ENCODE assay signal across 8 cellular contexts in genomic region chr18:32772580-32773186, GRCh38. TPM values are rescaled to one million over a fixed set of nuclear protein-coding genes. Genes with fewer than 3 reads are reported as not detected.
DNase-seq lines count a peak whose midpoint lies in the region; ATAC-seq and TF ChIP-seq lines count a peak whose summit lies in the region.

A gene with protein sequence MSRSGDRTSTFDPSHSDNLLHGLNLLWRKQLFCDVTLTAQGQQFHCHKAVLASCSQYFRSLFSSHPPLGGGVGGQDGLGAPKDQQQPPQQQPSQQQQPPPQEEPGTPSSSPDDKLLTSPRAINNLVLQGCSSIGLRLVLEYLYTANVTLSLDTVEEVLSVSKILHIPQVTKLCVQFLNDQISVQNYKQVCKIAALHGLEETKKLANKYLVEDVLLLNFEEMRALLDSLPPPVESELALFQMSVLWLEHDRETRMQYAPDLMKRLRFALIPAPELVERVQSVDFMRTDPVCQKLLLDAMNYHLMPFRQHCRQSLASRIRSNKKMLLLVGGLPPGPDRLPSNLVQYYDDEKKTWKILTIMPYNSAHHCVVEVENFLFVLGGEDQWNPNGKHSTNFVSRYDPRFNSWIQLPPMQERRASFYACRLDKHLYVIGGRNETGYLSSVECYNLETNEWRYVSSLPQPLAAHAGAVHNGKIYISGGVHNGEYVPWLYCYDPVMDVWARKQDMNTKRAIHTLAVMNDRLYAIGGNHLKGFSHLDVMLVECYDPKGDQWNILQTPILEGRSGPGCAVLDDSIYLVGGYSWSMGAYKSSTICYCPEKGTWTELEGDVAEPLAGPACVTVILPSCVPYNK (minus strand): TSS chr18:32773023. CDS start chr18:32770591, 2,432 bp downstream.

- no peak for TF ChIP-seq CTCF in progenitor cell of endocrine pancreas (IDR thresholded peaks at IDR 0.05; ENCODE audit: unreplicated experiment)

- H3K9me3 Mint-ChIP-seq in progenitor cell of endocrine pancreas (ENCODE audit: low read depth) = no peaks in the 10 kb centered on the region

- peaks cover 6% of the 10 kb centered on the region for H3K27me3 Mint-ChIP-seq in progenitor cell of endocrine pancreas

- WGBS in esophagus, 2 donors = 29 to 45% methylated on average over 12 of the region's 12 CpGs

- peaks cover 36% of the 10 kb centered on the region for H3K4me1 ChIP-seq in HUES48 (ENCODE audit: control insufficient read depth, insufficient read depth, low read length)
- peaks cover 10 to 13% of the 10 kb centered on the region in 2 donors for H3K4me1 ChIP-seq in esophagus (ENCODE audit: control insufficient read depth in 2 of 2, insufficient read depth in 2 of 2, low read length in 1 of 2)

- no peak within 1 kb of the TSS for H3K9ac ChIP-seq in HUES48 (ENCODE audit: low read depth, low read length)

- H3K36me3 Mint-ChIP-seq in progenitor cell of endocrine pancreas (ENCODE audit: insufficient read depth) = no peaks in the 10 kb centered on the region

- H3K4me3 ChIP-seq in HUES48 (ENCODE audit: low read depth, low read length) = peak within 1 kb of the TSS; percentile 62
- peak within 1 kb of the TSS; percentile 36 to 48 for H3K4me3 ChIP-seq in esophagus (ENCODE audit: low read depth in 1 of 2, low read length in 2 of 2)

- H3K27ac ChIP-seq in HUES48 (ENCODE audit: low read depth, low read length) (no peak within 1 kb of the TSS), esophagus (ENCODE audit: low read depth in 2 of 2, low read length in 1 of 2) (no peak within 1 kb of the TSS)

- H3K36me3 ChIP-seq in HUES48 (ENCODE audit: control insufficient read depth, insufficient read depth, low read length) (no peaks in the 10 kb centered on the region), esophagus (ENCODE audit: control insufficient read depth in 2 of 2, insufficient read depth in 2 of 2, low read length in 1 of 2) (no peaks in the 10 kb centered on the region)

- peak within 1 kb of the TSS; percentile 74 for H3K4me3 Mint-ChIP-seq in progenitor cell of endocrine pancreas (ENCODE audit: low read depth)

- H3K27me3 ChIP-seq in HUES48 (ENCODE audit: control insufficient read depth, insufficient read depth, low read length) = peaks cover 68% of the 10 kb centered on the region
- peaks cover 0 to 22% of the 10 kb centered on the region in 2 donors for H3K27me3 ChIP-seq in esophagus (ENCODE audit: control insufficient read depth in 1 of 2, insufficient read depth in 2 of 2, low read length in 2 of 2)

- peak within 1 kb of the TSS; percentile 85 for H3K27ac Mint-ChIP-seq in progenitor cell of endocrine pancreas

- DNase-seq in COR-L47 (lab: John Stamatoyannopoulos, UW) = peak; percentile 50
- DNase-seq in progenitor cell of endocrine pancreas (ENCODE audit: low spot score, unreplicated experiment) = no peak
- no peak for DNase-seq in NCI-H1436 (lab: John Stamatoyannopoulos, UW)
- DNase-seq in NCI-H2196 treated with DMSO at 0.1 percent for 48 hours (lab: John Stamatoyannopoulos, UW; ENCODE audit: unreplicated experiment) = no peak
- no peak for DNase-seq in stimulated activated CD4-positive, alpha-beta T cell treated with anti-CD3 and anti-CD28 coated beads, Interleukin-4, amount 100 ng/mL, for 24 hours

- no peak for ATAC-seq in GM18520 (IDR thresholded peaks at IDR 0.05; ENCODE audit: unreplicated experiment)

- peaks cover 26% of the 10 kb centered on the region for H3K4me1 Mint-ChIP-seq in progenitor cell of endocrine pancreas (ENCODE audit: low read depth)

- H3K9me3 ChIP-seq in HUES48 (ENCODE audit: control insufficient read depth, insufficient read depth, low read length) (no peaks in the 10 kb centered on the region), esophagus (ENCODE audit: control insufficient read depth in 2 of 2, insufficient read depth in 1 of 2, low read depth in 1 of 2, low read length in 1 of 2) (peaks cover 0 to 3% of the 10 kb centered on the region in 2 donors)

RNA-seq across cellular contexts. Expression of the gene that starts here (rescaled TPM):
- polyA plus RNA-seq in esophagus = under 1 TPM; 0.09 to 0.16 TPM
- 7.0 and 7.8 TPM in 2 replicates for total RNA-seq in progenitor cell of endocrine pancreas
